1 cellular context compared by ENCODE assay signal in the genomic region with DNA sequence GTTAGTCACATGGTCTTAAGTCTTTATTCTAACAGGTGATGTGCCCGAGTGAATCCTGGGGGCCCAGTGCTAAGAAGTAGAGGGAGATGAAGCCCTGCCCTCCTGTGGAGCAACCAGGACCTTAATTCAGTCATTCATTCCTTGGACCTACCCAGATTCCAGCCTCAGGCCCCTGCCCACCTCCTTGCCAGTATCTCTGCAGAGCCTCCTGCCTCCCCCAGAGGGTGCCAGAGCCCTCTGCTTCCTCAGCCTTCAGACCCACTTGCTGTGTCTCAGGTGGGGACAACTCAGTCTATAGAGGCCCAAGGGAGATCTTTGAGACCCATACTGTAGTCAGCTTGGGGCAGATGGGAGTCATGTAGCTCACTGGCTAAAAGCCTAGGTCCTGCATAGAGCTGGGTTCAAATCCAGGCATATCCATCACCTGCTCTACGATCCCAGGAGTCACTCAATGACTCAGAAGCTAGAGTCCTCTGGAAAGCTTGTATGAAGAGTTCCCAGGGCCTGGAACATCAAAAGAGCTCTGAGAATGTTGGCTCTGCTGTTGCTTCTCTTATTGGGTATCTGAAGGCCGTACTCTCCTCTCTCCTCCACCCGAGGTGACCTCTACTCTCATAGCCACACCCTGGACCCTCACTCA.
TF ChIP-seq lines count a peak whose summit lies in the region.

No MANE protein-coding gene starts in this region.

TF ChIP-seq in endothelial cell of umbilical vein, 7 proteins besides CTCF, POLR2A, EP300 and RAD21:
- TF ChIP-seq GATA2 (IDR thresholded peaks at IDR 0.05; ENCODE audit: insufficient read depth, insufficient read length, low read depth, low read length) (no peak), JUN (IDR thresholded peaks at IDR 0.05; ENCODE audit: borderline replicate concordance, insufficient read depth, insufficient read length, low read depth) (no peak), EZH2 (IDR thresholded peaks at IDR 0.05; ENCODE audit: borderline replicate concordance, low read depth, low read length, severe bottlenecking) (no peak), MYC (IDR thresholded peaks at IDR 0.05; ENCODE audit: low read depth, low read length) (no peak), POLR2AphosphoS5 (IDR thresholded peaks at IDR 0.05; ENCODE audit: insufficient read depth, low read depth, low read length) (no peak), FOS (IDR thresholded peaks at IDR 0.05; ENCODE audit: borderline replicate concordance, insufficient read depth, low read length) (no peak)
- TF ChIP-seq, protein P1, sequence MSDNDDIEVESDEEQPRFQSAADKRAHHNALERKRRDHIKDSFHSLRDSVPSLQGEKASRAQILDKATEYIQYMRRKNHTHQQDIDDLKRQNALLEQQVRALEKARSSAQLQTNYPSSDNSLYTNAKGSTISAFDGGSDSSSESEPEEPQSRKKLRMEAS (IDR thresholded peaks at IDR 0.05; ENCODE audit: insufficient read depth, insufficient read length), result no peak
